In the genomic region with DNA sequence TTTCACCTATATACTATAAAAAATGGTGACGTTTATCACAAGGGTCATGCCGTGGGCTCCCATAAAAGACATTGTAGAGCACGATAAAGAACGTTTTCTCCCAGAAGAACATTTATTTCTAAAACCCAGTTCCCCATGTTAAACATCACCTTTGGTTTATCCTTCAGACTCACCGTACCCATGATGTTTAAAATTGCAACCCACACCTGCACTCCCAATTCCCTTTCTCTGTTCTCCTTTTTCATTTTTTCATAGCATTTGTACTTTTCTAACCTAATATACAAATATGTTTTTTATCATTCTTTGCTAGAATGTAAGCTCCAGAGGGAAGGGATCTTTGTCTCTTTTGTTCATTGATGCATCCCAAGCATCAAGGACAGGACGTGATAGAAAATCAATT, we compare ENCODE assay signal across 15 cellular contexts. TPM values are rescaled to one million over a fixed set of nuclear protein-coding genes. Genes with fewer than 3 reads are reported as not detected.
DNase-seq lines count a peak whose midpoint lies in the region; ATAC-seq, FAIRE-seq and TF ChIP-seq lines count a peak whose summit lies in the region.
"Had no signal": no experiment of that assay in that cellular context is flagged by ENCODE, and none has a peak within 500 bp of the region (broad histone marks: within the 10 kb centered on the region; RNA-seq: fewer than 3 reads in every experiment).

No MANE protein-coding gene starts in this region.

- H3K4me3 Mint-ChIP-seq in activated CD4-positive, alpha-beta memory T cell treated with anti-CD3 and anti-CD28 coated beads, Interleukin-2, amount 10 ng/mL, durations not matched to agents 7 days and 5 days = peak overlapping the region; percentile 93
- no peak overlapping the region for H3K4me3 Mint-ChIP-seq in activated CD4-positive, alpha-beta memory T cell treated with anti-CD3 and anti-CD28 coated beads for 36 hours
- peak overlapping the region; percentile 92 for H3K4me3 Mint-ChIP-seq in neural crest cell

- H3K4me1 Mint-ChIP-seq in activated CD4-positive, alpha-beta memory T cell treated with anti-CD3 and anti-CD28 coated beads, Interleukin-2, amount 10 ng/mL, durations not matched to agents 7 days and 5 days = peaks cover 64% of the 10 kb centered on the region
- H3K4me1 Mint-ChIP-seq in activated CD4-positive, alpha-beta memory T cell treated with anti-CD3 and anti-CD28 coated beads for 36 hours (ENCODE audit: low read depth) = peaks cover 28% of the 10 kb centered on the region
- peaks cover 31% of the 10 kb centered on the region for H3K4me1 Mint-ChIP-seq in neural crest cell

- peak overlapping the region; percentile 95 for H3K27ac Mint-ChIP-seq in activated CD4-positive, alpha-beta memory T cell treated with anti-CD3 and anti-CD28 coated beads, Interleukin-2, amount 10 ng/mL, durations not matched to agents 7 days and 5 days
- no peak overlapping the region for H3K27ac Mint-ChIP-seq in activated CD4-positive, alpha-beta memory T cell treated with anti-CD3 and anti-CD28 coated beads for 36 hours
- H3K27ac Mint-ChIP-seq in neural crest cell (ENCODE audit: unreplicated experiment) = no peak overlapping the region

- CTCF ChIA-PET in activated CD4-positive, alpha-beta memory T cell treated with anti-CD3 and anti-CD28 coated beads, Interleukin-2, amount 10 ng/mL, durations not matched to agents 7 days and 5 days (lab: Charles Lee) = interaction anchor here (1.3 to 2.2 kb wide), 3 partner anchors 22 to 49 kb away, joined by 3 to 4 read pairs (median 3); no protein-coding TSS in a partner anchor
- CTCF ChIA-PET in activated CD4-positive, alpha-beta memory T cell treated with anti-CD3 and anti-CD28 coated beads for 36 hours (lab: Charles Lee) = no interaction called here
- CTCF ChIA-PET in K562 (lab: Yijun Ruan, JAX; ENCODE audit: low intra/inter-chr PET ratio) = no interaction called here

- intact Hi-C loops in activated CD4-positive, alpha-beta memory T cell treated with anti-CD3 and anti-CD28 coated beads for 36 hours (cut with micrococcal nuclease) = loop anchor here (2.0 kb wide), 1 partner anchor 128 kb away; no protein-coding TSS in a partner anchor
- intact Hi-C loops in K562 (cut with micrococcal nuclease) = loop anchor here (5.0 kb wide), 1 partner anchor 46 kb away; no protein-coding TSS in a partner anchor

- H3K4me1 ChIP-seq in K562 (replicated peaks in 1 of 2; ENCODE audit: control insufficient read depth in 2 of 2, insufficient read depth in 2 of 2, low read length in 2 of 2) (peaks cover 5 to 7% of the 10 kb centered on the region in 2 experiments; a peak in 4 of 5 replicates), suprapubic skin (peaks cover 23% of the 10 kb centered on the region)

- TF ChIP-seq EP300 in K562 (IDR thresholded peaks at IDR 0.05; ENCODE audit: low read length) (no peak), suprapubic skin (IDR thresholded peaks at IDR 0.05) (no peak)

- BruUV-seq in K562 (replicated peaks; lab: Mats Ljungman, UMichigan) = no TSS peak

- TF ChIP-seq POLR2A in GM19099 (IDR thresholded peaks at IDR 0.05; ENCODE audit: extremely low read depth, insufficient read length, low read depth) (peak; percentile 33), K562 (conservative IDR thresholded peaks at IDR 0.05) (no peak), suprapubic skin (IDR thresholded peaks at IDR 0.05) (no peak)

- no peaks in the 10 kb centered on the region for H3K27me3 Mint-ChIP-seq in activated CD4-positive, alpha-beta memory T cell treated with anti-CD3 and anti-CD28 coated beads, Interleukin-2, amount 10 ng/mL, durations not matched to agents 7 days and 5 days
- H3K27me3 Mint-ChIP-seq in activated CD4-positive, alpha-beta memory T cell treated with anti-CD3 and anti-CD28 coated beads for 36 hours = no peaks in the 10 kb centered on the region
- H3K27me3 Mint-ChIP-seq in neural crest cell (ENCODE audit: low read depth) = no peaks in the 10 kb centered on the region

- H3K4me2 ChIP-seq in K562 (ENCODE audit: insufficient read depth, low read length) = no peak overlapping the region; the same call in 1 of the 2 replicates

- H4K20me1 ChIP-seq in K562 (replicated peaks; ENCODE audit: control insufficient read depth, insufficient read depth, low read length) = no peaks in the 10 kb centered on the region

- TF ChIP-seq RAD21 in K562 (CRISPR knock-in tag; conservative IDR thresholded peaks at IDR 0.05 in 1 of 2, IDR thresholded peaks at IDR 0.05 in 1 of 2) = no peak

- H3K27me3 ChIP-seq in K562 (ENCODE audit: control insufficient read depth in 2 of 2, insufficient read depth in 2 of 2, low read length in 2 of 2) (no peaks in the 10 kb centered on the region), suprapubic skin (no peaks in the 10 kb centered on the region)
- H3K27me3 ChIP-seq: ovary had no signal

- in situ Hi-C loops in K562 (cut with MboI) = no loop called here

- no peaks in the 10 kb centered on the region for H3K9me3 ChIP-seq in K562 (replicated peaks; ENCODE audit: control insufficient read depth, insufficient read depth, low read depth, low read length)
- H3K9me3 ChIP-seq in suprapubic skin = no peaks in the 10 kb centered on the region
- H3K9me3 ChIP-seq: ovary, thoracic aorta had no signal

- no peaks in the 10 kb centered on the region for H3K9me1 ChIP-seq in K562 (ENCODE audit: control insufficient read depth, insufficient read depth, low read length)

- no peak for DNase-seq in activated CD4-positive, alpha-beta memory T cell treated with anti-CD3 and anti-CD28 coated beads, Interleukin-2, amount 10 ng/mL, durations not matched to agents 7 days and 5 days
- DNase-seq in activated CD4-positive, alpha-beta memory T cell treated with anti-CD3 and anti-CD28 coated beads for 36 hours = no peak
- DNase-seq in K562 (ENCODE audit: extremely low read depth in 1 of 4, low spot score in 3 of 4) (no peak), neural crest cell (ENCODE audit: low read depth, low spot score) (no peak), suprapubic skin (ENCODE audit: low spot score in 2 of 2) (no peak), NCI-H1048 (lab: John Stamatoyannopoulos, UW) (no peak)
- DNase-seq: activated CD4-positive, alpha-beta T cell treated with anti-CD3 and anti-CD28 coated beads, Interleukin-2, amount 50 U/mL, for 1 hour; NCI-H1417; NCI-H524 treated with DMSO at 0.1 percent for 48 hours; ovary had no signal

- no peak for TF ChIP-seq CTCF in K562 (IDR thresholded peaks at IDR 0.05 in 2 of 3, conservative IDR thresholded peaks at IDR 0.05 in 1 of 3; ENCODE audit: insufficient read depth in 2 of 3, low read depth in 1 of 3, low read length in 3 of 3)
- TF ChIP-seq CTCF in neural crest cell (conservative IDR thresholded peaks at IDR 0.05) = no peak
- no peak for TF ChIP-seq CTCF in suprapubic skin (IDR thresholded peaks at IDR 0.05)

- H3K79me2 ChIP-seq in K562 (ENCODE audit: control insufficient read depth, insufficient read depth, low read length) = no peaks in the 10 kb centered on the region

- peak overlapping the region; percentile 82; the same call in 1 of the 2 replicates for H2AFZ ChIP-seq in K562 (ENCODE audit: low read depth, low read length)

- H3K9me3 Mint-ChIP-seq in activated CD4-positive, alpha-beta memory T cell treated with anti-CD3 and anti-CD28 coated beads, Interleukin-2, amount 10 ng/mL, durations not matched to agents 7 days and 5 days = peaks cover 3% of the 10 kb centered on the region
- H3K9me3 Mint-ChIP-seq in activated CD4-positive, alpha-beta memory T cell treated with anti-CD3 and anti-CD28 coated beads for 36 hours = no peaks in the 10 kb centered on the region
- no peaks in the 10 kb centered on the region for H3K9me3 Mint-ChIP-seq in neural crest cell

- H3K4me3 ChIP-seq in K562 (no peak overlapping the region), suprapubic skin (no peak overlapping the region)

- no peak for ATAC-seq in K562
- ATAC-seq in HG03025 (IDR thresholded peaks at IDR 0.05; ENCODE audit: low FRiP score, unreplicated experiment) = no peak
- ATAC-seq: activated naive CD4-positive, alpha-beta T cell treated with anti-CD3 and anti-CD28 coated beads, Interleukin-2, amount 50 U/mL, for 72 hours had no signal

- 34% methylated on average over 6 of the region's 6 CpGs for WGBS in K562 (ENCODE audit: insufficient coverage, low coverage, missing lambda C conversion rate)
- 89% methylated on average over 6 of the region's 6 CpGs for WGBS in suprapubic skin

- POLR2A ChIA-PET in activated CD4-positive, alpha-beta memory T cell treated with anti-CD3 and anti-CD28 coated beads, Interleukin-2, amount 10 ng/mL, durations not matched to agents 7 days and 5 days (lab: Charles Lee) = interaction anchor here (0.8 to 10.4 kb wide), 6 partner anchors 9 to 118 kb away, joined by 3 to 204 read pairs (median 6); partner anchors contain the start of gene LPAR6
- POLR2A ChIA-PET in activated CD4-positive, alpha-beta memory T cell treated with anti-CD3 and anti-CD28 coated beads for 36 hours (lab: Charles Lee) = no interaction called here
- POLR2A ChIA-PET in K562 (lab: Yijun Ruan, JAX) = no interaction called here

- no peaks in the 10 kb centered on the region for H3K36me3 ChIP-seq in K562 (ENCODE audit: control insufficient read depth, insufficient read depth, low read length)
- no peaks in the 10 kb centered on the region for H3K36me3 ChIP-seq in suprapubic skin
- H3K36me3 ChIP-seq: ovary, thoracic aorta had no signal

- H3K9ac ChIP-seq in K562 (ENCODE audit: insufficient read depth in 1 of 2, low read depth in 2 of 2, low read length in 2 of 2) = no peak overlapping the region

- peaks cover 36% of the 10 kb centered on the region for H3K36me3 Mint-ChIP-seq in activated CD4-positive, alpha-beta memory T cell treated with anti-CD3 and anti-CD28 coated beads, Interleukin-2, amount 10 ng/mL, durations not matched to agents 7 days and 5 days (ENCODE audit: low read depth)
- peaks cover 2% of the 10 kb centered on the region for H3K36me3 Mint-ChIP-seq in activated CD4-positive, alpha-beta memory T cell treated with anti-CD3 and anti-CD28 coated beads for 36 hours
- no peaks in the 10 kb centered on the region for H3K36me3 Mint-ChIP-seq in neural crest cell (ENCODE audit: low read depth)
- H3K36me3 Mint-ChIP-seq: activated naive CD4-positive, alpha-beta T cell treated with anti-CD3 and anti-CD28 coated beads, Interleukin-2, amount 50 U/mL, for 72 hours had no signal

- FAIRE-seq in K562 (lab: Jason Lieb, UNC) = no peak
- FAIRE-seq: D721Med had no signal

- H3K27ac ChIP-seq in K562 (ENCODE audit: extremely low read depth, low read depth, low read length) (no peak overlapping the region), suprapubic skin (no peak overlapping the region)

RNA-seq across cellular contexts. Expression of gene RCBTB2, which starts 2.0 kb away (rescaled TPM):
- total RNA-seq in activated CD4-positive, alpha-beta memory T cell treated with anti-CD3 and anti-CD28 coated beads, Interleukin-2, amount 10 ng/mL, durations not matched to agents 7 days and 5 days = 10 to 100 TPM; 35.6 TPM
- total RNA-seq in activated CD4-positive, alpha-beta memory T cell treated with anti-CD3 and anti-CD28 coated beads for 36 hours = 1 to 10 TPM; 1.5 to 1.8 TPM
- total RNA-seq in K562 (2011; cell fraction: chromatin; rRNA removed; ENCODE audit: low replicate concordance) = 0.65 and 0.72 TPM in 2 replicates
- total RNA-seq in K562 (2011; cell fraction: nucleolus; rRNA removed) = 0.17 and 0.26 TPM in 2 replicates
- 0.44 and 0.53 TPM in 2 replicates for total RNA-seq in K562 (2011; cell fraction: nucleoplasm; rRNA removed)
- 0.69 and 0.91 TPM in 2 replicates for total RNA-seq in K562 (2014; rRNA removed)
- total RNA-seq in K562 (2014; rRNA removed; fragmentation: Illumina TruSeq; extraction: Trizol) = 1.5 TPM in 2 replicates
- 1.8 and 1.9 TPM in 2 replicates for total RNA-seq in K562 (2015; rRNA removed; fragmentation: Illumina TruSeq; extraction: Trizol)
- total RNA-seq in K562 (2021) = 1.3 TPM in 2 replicates
- polyA plus RNA-seq in K562 (2011; rRNA removed) = 1.2 TPM in 2 replicates
- polyA plus RNA-seq in K562 (2011; cell fraction: cytosol; rRNA removed) = 0.51 and 0.99 TPM in 2 replicates
- polyA plus RNA-seq in K562 (2011; cell fraction: nucleus; rRNA removed) = 1.0 and 1.1 TPM in 2 replicates
- 1.9 and 2.9 TPM in 2 replicates for polyA plus RNA-seq in K562 (2012)
- 0.93 and 1.2 TPM in 2 replicates for polyA plus RNA-seq in K562 (2014; fragmentation: Illumina TruSeq; extraction: Trizol)
- 1 to 10 TPM; 2.8 to 3.3 TPM for polyA plus RNA-seq in K562 (2014; fragmentation: Nextera tagmentation; extraction: Ambion mirVana)
- 1.1 and 1.8 TPM in 2 replicates for polyA plus RNA-seq in K562 (2014; rRNA removed)
- polyA minus RNA-seq in K562 (2011; rRNA and poly(A)+ RNA removed) = 0.99 and 1.2 TPM in 2 replicates
- polyA minus RNA-seq in K562 (2011; cell fraction: cytosol; rRNA and poly(A)+ RNA removed) = 0.38 TPM in 1 of 2 replicates, not detected in the other
- 0.40 and 0.56 TPM in 2 replicates for polyA minus RNA-seq in K562 (2011; cell fraction: nucleus; rRNA and poly(A)+ RNA removed)
- total RNA-seq in neural crest cell = 25.2 and 26.3 TPM in 2 replicates
- 1 to 10 TPM; 2.9 to 5.8 (median 4.4) TPM for total RNA-seq in suprapubic skin
